Comparison of ENCODE assay signal across 1 cellular context in the genomic region with DNA sequence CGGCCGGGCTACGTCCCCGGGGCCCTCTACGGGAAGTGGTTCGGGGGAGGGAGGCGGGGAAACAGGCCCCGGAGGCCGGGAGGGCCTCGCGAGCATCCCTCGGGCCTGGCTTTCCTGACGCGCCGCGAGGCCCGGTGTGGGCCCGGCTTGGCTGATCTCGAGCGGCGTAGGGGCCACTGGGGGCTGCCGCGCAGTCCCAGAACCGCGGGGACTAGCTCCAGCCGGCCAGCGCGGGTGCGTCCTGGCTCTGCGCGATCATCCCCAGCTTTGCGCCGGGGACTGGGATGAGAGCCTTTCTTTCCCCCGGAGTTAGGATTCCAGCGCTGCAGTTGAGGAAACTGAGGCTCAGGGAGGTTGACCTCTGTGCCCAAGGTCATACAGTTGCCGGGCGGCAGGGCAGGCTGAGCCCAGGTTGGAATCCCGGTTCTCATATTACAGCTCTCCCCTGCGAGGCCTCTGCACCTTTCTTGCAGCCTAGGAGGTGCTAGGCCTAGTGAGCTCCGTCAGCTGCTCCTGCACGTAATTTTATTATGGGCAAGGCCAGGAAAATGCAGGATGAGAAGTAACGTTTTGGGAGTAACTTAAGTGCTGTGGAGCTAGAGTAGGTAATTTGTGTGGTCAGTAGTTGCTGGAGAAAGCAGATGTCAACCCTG.
TF ChIP-seq lines count a peak whose summit lies in the region.

No MANE protein-coding gene starts in this region.

TF ChIP-seq in WTC11, 78 proteins besides CTCF, POLR2A, EP300 and RAD21 (continued from another document and continues in another):
- TF ChIP-seq, protein P1, sequence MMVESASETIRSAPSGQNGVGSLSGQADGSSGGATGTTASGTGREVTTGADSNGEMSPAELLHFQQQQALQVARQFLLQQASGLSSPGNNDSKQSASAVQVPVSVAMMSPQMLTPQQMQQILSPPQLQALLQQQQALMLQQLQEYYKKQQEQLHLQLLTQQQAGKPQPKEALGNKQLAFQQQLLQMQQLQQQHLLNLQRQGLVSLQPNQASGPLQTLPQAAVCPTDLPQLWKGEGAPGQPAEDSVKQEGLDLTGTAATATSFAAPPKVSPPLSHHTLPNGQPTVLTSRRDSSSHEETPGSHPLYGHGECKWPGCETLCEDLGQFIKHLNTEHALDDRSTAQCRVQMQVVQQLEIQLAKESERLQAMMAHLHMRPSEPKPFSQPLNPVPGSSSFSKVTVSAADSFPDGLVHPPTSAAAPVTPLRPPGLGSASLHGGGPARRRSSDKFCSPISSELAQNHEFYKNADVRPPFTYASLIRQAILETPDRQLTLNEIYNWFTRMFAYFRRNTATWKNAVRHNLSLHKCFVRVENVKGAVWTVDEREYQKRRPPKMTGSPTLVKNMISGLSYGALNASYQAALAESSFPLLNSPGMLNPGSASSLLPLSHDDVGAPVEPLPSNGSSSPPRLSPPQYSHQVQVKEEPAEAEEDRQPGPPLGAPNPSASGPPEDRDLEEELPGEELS (CRISPR knock-in tag; IDR thresholded peaks at IDR 0.05): no peak
- TF ChIP-seq ZNF219 (CRISPR knock-in tag; IDR thresholded peaks at IDR 0.05; ENCODE audit: borderline replicate concordance) (no peak), PRRX2 (CRISPR knock-in tag; IDR thresholded peaks at IDR 0.05) (no peak), RELA (CRISPR knock-in tag; IDR thresholded peaks at IDR 0.05; ENCODE audit: borderline replicate concordance) (no peak), ZNF396 (CRISPR knock-in tag; IDR thresholded peaks at IDR 0.05; ENCODE audit: borderline replicate concordance) (no peak), TP53 (CRISPR knock-in tag; IDR thresholded peaks at IDR 0.05) (no peak), FOXJ3 (CRISPR knock-in tag; IDR thresholded peaks at IDR 0.05; ENCODE audit: borderline replicate concordance) (no peak), HMGA2 (CRISPR knock-in tag; IDR thresholded peaks at IDR 0.05) (no peak), OVOL2 (CRISPR knock-in tag; IDR thresholded peaks at IDR 0.05; ENCODE audit: borderline replicate concordance) (no peak), RORB (CRISPR knock-in tag; IDR thresholded peaks at IDR 0.05) (no peak), MXD4 (CRISPR knock-in tag; IDR thresholded peaks at IDR 0.05; ENCODE audit: borderline replicate concordance) (no peak), KAT7 (CRISPR knock-in tag; IDR thresholded peaks at IDR 0.05; ENCODE audit: borderline replicate concordance) (no peak), MYBL2 (CRISPR knock-in tag; IDR thresholded peaks at IDR 0.05) (no peak), NR1H2 (CRISPR knock-in tag; IDR thresholded peaks at IDR 0.05) (no peak), SP1 (CRISPR knock-in tag; conservative IDR thresholded peaks at IDR 0.05) (no peak), ZNF317 (CRISPR knock-in tag; IDR thresholded peaks at IDR 0.05; ENCODE audit: borderline replicate concordance, low read depth) (no peak), ZBTB21 (CRISPR knock-in tag; IDR thresholded peaks at IDR 0.05; ENCODE audit: borderline replicate concordance) (no peak), ZNF671 (CRISPR knock-in tag; IDR thresholded peaks at IDR 0.05) (no peak), ELF4 (CRISPR knock-in tag; IDR thresholded peaks at IDR 0.05; ENCODE audit: low read depth) (no peak; the same call in 1 of the 2 replicates), ZNF138 (CRISPR knock-in tag; conservative IDR thresholded peaks at IDR 0.05) (no peak), NFE2L1 (CRISPR knock-in tag; IDR thresholded peaks at IDR 0.05) (no peak), SMAD4 (CRISPR knock-in tag; IDR thresholded peaks at IDR 0.05) (no peak)
- TF ChIP-seq, protein P2, sequence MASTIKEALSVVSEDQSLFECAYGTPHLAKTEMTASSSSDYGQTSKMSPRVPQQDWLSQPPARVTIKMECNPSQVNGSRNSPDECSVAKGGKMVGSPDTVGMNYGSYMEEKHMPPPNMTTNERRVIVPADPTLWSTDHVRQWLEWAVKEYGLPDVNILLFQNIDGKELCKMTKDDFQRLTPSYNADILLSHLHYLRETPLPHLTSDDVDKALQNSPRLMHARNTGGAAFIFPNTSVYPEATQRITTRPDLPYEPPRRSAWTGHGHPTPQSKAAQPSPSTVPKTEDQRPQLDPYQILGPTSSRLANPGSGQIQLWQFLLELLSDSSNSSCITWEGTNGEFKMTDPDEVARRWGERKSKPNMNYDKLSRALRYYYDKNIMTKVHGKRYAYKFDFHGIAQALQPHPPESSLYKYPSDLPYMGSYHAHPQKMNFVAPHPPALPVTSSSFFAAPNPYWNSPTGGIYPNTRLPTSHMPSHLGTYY (CRISPR knock-in tag; IDR thresholded peaks at IDR 0.05): no peak
- TF ChIP-seq, protein P3, sequence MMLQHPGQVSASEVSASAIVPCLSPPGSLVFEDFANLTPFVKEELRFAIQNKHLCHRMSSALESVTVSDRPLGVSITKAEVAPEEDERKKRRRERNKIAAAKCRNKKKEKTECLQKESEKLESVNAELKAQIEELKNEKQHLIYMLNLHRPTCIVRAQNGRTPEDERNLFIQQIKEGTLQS (CRISPR knock-in tag; conservative IDR thresholded peaks at IDR 0.05): no peak
- TF ChIP-seq, protein P4, sequence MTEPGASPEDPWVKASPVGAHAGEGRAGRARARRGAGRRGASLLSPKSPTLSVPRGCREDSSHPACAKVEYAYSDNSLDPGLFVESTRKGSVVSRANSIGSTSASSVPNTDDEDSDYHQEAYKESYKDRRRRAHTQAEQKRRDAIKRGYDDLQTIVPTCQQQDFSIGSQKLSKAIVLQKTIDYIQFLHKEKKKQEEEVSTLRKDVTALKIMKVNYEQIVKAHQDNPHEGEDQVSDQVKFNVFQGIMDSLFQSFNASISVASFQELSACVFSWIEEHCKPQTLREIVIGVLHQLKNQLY (CRISPR knock-in tag; IDR thresholded peaks at IDR 0.05): no peak
- TF ChIP-seq, protein P5, sequence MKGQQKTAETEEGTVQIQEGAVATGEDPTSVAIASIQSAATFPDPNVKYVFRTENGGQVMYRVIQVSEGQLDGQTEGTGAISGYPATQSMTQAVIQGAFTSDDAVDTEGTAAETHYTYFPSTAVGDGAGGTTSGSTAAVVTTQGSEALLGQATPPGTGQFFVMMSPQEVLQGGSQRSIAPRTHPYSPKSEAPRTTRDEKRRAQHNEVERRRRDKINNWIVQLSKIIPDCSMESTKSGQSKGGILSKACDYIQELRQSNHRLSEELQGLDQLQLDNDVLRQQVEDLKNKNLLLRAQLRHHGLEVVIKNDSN (CRISPR knock-in tag; IDR thresholded peaks at IDR 0.05): no peak
- TF ChIP-seq, protein P6, sequence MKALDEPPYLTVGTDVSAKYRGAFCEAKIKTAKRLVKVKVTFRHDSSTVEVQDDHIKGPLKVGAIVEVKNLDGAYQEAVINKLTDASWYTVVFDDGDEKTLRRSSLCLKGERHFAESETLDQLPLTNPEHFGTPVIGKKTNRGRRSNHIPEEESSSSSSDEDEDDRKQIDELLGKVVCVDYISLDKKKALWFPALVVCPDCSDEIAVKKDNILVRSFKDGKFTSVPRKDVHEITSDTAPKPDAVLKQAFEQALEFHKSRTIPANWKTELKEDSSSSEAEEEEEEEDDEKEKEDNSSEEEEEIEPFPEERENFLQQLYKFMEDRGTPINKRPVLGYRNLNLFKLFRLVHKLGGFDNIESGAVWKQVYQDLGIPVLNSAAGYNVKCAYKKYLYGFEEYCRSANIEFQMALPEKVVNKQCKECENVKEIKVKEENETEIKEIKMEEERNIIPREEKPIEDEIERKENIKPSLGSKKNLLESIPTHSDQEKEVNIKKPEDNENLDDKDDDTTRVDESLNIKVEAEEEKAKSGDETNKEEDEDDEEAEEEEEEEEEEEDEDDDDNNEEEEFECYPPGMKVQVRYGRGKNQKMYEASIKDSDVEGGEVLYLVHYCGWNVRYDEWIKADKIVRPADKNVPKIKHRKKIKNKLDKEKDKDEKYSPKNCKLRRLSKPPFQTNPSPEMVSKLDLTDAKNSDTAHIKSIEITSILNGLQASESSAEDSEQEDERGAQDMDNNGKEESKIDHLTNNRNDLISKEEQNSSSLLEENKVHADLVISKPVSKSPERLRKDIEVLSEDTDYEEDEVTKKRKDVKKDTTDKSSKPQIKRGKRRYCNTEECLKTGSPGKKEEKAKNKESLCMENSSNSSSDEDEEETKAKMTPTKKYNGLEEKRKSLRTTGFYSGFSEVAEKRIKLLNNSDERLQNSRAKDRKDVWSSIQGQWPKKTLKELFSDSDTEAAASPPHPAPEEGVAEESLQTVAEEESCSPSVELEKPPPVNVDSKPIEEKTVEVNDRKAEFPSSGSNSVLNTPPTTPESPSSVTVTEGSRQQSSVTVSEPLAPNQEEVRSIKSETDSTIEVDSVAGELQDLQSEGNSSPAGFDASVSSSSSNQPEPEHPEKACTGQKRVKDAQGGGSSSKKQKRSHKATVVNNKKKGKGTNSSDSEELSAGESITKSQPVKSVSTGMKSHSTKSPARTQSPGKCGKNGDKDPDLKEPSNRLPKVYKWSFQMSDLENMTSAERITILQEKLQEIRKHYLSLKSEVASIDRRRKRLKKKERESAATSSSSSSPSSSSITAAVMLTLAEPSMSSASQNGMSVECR (CRISPR knock-in tag; IDR thresholded peaks at IDR 0.05; ENCODE audit: borderline replicate concordance): peak; percentile 64; the same call in 1 of the 2 replicates
- TF ChIP-seq, protein P7, sequence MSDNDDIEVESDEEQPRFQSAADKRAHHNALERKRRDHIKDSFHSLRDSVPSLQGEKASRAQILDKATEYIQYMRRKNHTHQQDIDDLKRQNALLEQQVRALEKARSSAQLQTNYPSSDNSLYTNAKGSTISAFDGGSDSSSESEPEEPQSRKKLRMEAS (CRISPR knock-in tag; IDR thresholded peaks at IDR 0.05): 0 out of 2 replicates have a peak, but pooled peaks have one; percentile 36
- TF ChIP-seq, protein P8, sequence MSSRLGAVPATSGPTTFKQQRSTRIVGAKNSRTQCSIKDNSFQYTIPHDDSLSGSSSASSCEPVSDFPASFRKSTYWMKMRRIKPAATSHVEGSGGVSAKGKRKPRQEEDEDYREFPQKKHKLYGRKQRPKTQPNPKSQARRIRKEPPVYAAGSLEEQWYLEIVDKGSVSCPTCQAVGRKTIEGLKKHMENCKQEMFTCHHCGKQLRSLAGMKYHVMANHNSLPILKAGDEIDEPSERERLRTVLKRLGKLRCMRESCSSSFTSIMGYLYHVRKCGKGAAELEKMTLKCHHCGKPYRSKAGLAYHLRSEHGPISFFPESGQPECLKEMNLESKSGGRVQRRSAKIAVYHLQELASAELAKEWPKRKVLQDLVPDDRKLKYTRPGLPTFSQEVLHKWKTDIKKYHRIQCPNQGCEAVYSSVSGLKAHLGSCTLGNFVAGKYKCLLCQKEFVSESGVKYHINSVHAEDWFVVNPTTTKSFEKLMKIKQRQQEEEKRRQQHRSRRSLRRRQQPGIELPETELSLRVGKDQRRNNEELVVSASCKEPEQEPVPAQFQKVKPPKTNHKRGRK (CRISPR knock-in tag; IDR thresholded peaks at IDR 0.05; ENCODE audit: borderline replicate concordance): no peak
- TF ChIP-seq, protein P9, sequence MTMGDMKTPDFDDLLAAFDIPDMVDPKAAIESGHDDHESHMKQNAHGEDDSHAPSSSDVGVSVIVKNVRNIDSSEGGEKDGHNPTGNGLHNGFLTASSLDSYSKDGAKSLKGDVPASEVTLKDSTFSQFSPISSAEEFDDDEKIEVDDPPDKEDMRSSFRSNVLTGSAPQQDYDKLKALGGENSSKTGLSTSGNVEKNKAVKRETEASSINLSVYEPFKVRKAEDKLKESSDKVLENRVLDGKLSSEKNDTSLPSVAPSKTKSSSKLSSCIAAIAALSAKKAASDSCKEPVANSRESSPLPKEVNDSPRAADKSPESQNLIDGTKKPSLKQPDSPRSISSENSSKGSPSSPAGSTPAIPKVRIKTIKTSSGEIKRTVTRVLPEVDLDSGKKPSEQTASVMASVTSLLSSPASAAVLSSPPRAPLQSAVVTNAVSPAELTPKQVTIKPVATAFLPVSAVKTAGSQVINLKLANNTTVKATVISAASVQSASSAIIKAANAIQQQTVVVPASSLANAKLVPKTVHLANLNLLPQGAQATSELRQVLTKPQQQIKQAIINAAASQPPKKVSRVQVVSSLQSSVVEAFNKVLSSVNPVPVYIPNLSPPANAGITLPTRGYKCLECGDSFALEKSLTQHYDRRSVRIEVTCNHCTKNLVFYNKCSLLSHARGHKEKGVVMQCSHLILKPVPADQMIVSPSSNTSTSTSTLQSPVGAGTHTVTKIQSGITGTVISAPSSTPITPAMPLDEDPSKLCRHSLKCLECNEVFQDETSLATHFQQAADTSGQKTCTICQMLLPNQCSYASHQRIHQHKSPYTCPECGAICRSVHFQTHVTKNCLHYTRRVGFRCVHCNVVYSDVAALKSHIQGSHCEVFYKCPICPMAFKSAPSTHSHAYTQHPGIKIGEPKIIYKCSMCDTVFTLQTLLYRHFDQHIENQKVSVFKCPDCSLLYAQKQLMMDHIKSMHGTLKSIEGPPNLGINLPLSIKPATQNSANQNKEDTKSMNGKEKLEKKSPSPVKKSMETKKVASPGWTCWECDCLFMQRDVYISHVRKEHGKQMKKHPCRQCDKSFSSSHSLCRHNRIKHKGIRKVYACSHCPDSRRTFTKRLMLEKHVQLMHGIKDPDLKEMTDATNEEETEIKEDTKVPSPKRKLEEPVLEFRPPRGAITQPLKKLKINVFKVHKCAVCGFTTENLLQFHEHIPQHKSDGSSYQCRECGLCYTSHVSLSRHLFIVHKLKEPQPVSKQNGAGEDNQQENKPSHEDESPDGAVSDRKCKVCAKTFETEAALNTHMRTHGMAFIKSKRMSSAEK (CRISPR knock-in tag; IDR thresholded peaks at IDR 0.05; ENCODE audit: borderline replicate concordance): peak; percentile 35; the same call in 1 of the 2 replicates
- TF ChIP-seq, protein P10, sequence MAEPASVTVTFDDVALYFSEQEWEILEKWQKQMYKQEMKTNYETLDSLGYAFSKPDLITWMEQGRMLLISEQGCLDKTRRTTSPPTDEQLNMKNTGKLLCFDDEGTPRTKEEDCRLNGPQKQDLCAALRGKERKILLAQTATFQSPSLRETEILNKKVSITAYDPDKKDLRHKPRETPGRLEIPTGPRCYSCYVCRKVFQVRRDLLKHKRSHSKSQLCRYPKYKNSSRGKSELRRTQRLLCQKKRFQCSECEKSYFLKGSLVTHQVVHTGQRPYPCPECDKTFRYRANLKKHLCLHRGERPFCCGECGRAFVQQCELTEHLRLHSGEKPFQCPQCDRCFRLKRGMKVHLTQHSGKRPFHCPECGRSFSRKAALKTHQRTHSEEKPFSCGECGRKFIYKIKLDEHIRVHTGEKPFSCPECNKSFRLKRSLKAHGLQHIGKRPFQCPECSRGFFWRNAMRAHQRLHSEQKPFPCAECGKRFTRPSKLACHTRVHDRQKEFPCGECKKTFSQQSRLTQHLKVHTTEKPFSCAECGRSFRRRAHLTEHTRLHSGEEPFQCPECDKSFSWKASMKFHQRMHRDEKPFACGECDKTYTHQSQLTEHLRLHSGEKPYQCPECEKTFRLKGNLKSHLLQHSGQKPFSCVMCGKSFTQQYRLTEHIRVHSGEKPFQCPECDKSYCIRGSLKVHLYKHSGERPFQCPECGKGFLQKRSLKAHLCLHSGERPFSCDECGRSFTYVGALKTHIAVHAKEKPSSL (CRISPR knock-in tag; conservative IDR thresholded peaks at IDR 0.05): no peak
- TF ChIP-seq, protein P11, sequence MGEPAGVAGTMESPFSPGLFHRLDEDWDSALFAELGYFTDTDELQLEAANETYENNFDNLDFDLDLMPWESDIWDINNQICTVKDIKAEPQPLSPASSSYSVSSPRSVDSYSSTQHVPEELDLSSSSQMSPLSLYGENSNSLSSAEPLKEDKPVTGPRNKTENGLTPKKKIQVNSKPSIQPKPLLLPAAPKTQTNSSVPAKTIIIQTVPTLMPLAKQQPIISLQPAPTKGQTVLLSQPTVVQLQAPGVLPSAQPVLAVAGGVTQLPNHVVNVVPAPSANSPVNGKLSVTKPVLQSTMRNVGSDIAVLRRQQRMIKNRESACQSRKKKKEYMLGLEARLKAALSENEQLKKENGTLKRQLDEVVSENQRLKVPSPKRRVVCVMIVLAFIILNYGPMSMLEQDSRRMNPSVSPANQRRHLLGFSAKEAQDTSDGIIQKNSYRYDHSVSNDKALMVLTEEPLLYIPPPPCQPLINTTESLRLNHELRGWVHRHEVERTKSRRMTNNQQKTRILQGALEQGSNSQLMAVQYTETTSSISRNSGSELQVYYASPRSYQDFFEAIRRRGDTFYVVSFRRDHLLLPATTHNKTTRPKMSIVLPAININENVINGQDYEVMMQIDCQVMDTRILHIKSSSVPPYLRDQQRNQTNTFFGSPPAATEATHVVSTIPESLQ (CRISPR knock-in tag; IDR thresholded peaks at IDR 0.05): no peak
